Comparison of ENCODE assay signal across 1 cellular context in genomic region chr15:56293495-56294292, GRCh38.
TF ChIP-seq lines count a peak whose summit lies in the region.

No MANE protein-coding gene starts in this region.

TF ChIP-seq in endothelial cell of umbilical vein, 7 proteins besides CTCF, POLR2A, EP300 and RAD21:
- TF ChIP-seq JUN (IDR thresholded peaks at IDR 0.05; ENCODE audit: borderline replicate concordance, insufficient read depth, insufficient read length, low read depth) (no peak), GATA2 (IDR thresholded peaks at IDR 0.05; ENCODE audit: insufficient read depth, insufficient read length, low read depth, low read length) (no peak), MYC (IDR thresholded peaks at IDR 0.05; ENCODE audit: low read depth, low read length) (no peak), MAX (IDR thresholded peaks at IDR 0.05; ENCODE audit: insufficient read depth, insufficient read length) (no peak), FOS (IDR thresholded peaks at IDR 0.05; ENCODE audit: borderline replicate concordance, insufficient read depth, low read length) (no peak), POLR2AphosphoS5 (IDR thresholded peaks at IDR 0.05; ENCODE audit: insufficient read depth, low read depth, low read length) (no peak), EZH2 (IDR thresholded peaks at IDR 0.05; ENCODE audit: borderline replicate concordance, low read depth, low read length, severe bottlenecking) (no peak)
